1 cellular context compared by ENCODE assay signal in genomic region chr1:232596666-232597303, GRCh38.
TF ChIP-seq lines count a peak whose summit lies in the region.

No MANE protein-coding gene starts in this region.

TF ChIP-seq in GM12878, 131 proteins besides CTCF, POLR2A, EP300 and RAD21 (continued from another document):
- TF ChIP-seq, protein P1, sequence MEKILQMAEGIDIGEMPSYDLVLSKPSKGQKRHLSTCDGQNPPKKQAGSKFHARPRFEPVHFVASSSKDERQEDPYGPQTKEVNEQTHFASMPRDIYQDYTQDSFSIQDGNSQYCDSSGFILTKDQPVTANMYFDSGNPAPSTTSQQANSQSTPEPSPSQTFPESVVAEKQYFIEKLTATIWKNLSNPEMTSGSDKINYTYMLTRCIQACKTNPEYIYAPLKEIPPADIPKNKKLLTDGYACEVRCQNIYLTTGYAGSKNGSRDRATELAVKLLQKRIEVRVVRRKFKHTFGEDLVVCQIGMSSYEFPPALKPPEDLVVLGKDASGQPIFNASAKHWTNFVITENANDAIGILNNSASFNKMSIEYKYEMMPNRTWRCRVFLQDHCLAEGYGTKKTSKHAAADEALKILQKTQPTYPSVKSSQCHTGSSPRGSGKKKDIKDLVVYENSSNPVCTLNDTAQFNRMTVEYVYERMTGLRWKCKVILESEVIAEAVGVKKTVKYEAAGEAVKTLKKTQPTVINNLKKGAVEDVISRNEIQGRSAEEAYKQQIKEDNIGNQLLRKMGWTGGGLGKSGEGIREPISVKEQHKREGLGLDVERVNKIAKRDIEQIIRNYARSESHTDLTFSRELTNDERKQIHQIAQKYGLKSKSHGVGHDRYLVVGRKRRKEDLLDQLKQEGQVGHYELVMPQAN (conservative IDR thresholded peaks at IDR 0.05) = no peak
